9 cellular contexts compared by ENCODE assay signal in the genomic region with DNA sequence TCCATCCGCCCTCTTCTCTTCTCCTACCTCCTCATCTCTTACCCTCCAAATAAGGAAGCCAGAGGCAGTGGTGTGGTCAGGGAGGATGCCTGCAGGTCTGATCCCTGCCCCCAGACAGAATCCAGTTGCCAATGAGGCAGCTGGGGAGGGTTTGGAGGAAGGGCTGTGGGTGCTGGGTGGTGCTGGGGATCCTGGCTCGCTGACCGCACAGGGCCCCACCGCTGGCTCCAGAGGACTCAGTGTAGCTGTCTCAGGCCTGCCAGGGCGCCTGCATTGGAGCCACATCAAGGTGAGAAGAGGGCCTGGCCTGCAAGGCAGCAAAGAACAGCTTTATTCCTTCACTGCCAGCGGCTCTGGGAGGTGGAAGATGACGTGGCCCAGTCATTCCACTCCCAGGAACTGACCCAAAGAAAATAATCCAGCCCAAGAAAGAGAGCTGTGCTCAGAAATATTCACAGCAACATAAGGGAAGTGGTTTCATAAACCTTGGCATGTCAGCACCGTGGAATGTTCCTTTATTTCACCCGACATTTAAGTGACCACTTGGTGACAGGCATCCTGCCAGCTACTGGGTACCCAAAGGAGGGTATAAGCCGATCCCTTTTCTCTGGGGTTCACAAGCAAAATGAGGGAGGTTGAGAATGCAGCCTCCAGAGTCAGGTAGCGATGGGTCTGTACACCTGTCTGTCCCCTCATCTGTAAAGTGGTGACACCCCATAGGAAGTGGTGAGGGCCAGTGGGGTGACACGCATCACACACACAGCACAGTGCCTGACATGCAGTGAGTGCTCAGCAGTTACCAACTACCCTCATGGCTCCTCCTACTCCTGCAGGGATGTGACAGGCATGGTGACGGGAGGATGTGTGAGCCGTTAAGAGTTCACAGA.
DNase-seq lines count a peak whose midpoint lies in the region; ATAC-seq and TF ChIP-seq lines count a peak whose summit lies in the region.
"Had no signal": no experiment of that assay in that cellular context is flagged by ENCODE, and none has a peak within 500 bp of the region (broad histone marks: within the 10 kb centered on the region; RNA-seq: fewer than 3 reads in every experiment).

No MANE protein-coding gene starts in this region.

- no peak overlapping the region for H3K4me3 Mint-ChIP-seq in activated B cell treated with CpG ODN at 0.5 μM for 24 hours
- H3K4me3 Mint-ChIP-seq: activated naive CD4-positive, alpha-beta T cell treated with anti-CD3 and anti-CD28 coated beads, Interleukin-2, amount 50 U/mL, for 24 hours had no signal

- TF ChIP-seq CTCF in AG04449 (IDR thresholded peaks at IDR 0.05; ENCODE audit: insufficient read depth, low read length, missing control alignments): no peak
- TF ChIP-seq CTCF in activated B cell treated with CpG ODN at 0.5 μM for 24 hours (IDR thresholded peaks at IDR 0.05): no peak
- TF ChIP-seq CTCF in left ventricle myocardium inferior (IDR thresholded peaks at IDR 0.05; ENCODE audit: borderline replicate concordance): no peak
- TF ChIP-seq CTCF in stomach (IDR thresholded peaks at IDR 0.05): no peak

- H3K27me3 ChIP-seq in GM23248 (replicated peaks; ENCODE audit: insufficient read depth) (no peaks in the 10 kb centered on the region), left ventricle myocardium inferior (ENCODE audit: low read depth) (no peaks in the 10 kb centered on the region), stomach (no peaks in the 10 kb centered on the region)

- DNase-seq in AG04449 (ENCODE audit: low read depth, low spot score) (peak; percentile 92), GM23248 (peak; percentile 96), activated B cell treated with CpG ODN at 0.5 μM for 24 hours (no peak), left ventricle myocardium inferior (peak; percentile 54), stomach (no peak), pons (ENCODE audit: low spot score) (no peak), HuH-7.5 (ENCODE audit: low spot score) (no peak)

- H3K27ac ChIP-seq in GM23248 (peak overlapping the region; percentile 89), left ventricle myocardium inferior (replicated peaks) (peak overlapping the region; percentile 85), stomach (peak overlapping the region; percentile 17 to 79 (median 72))

- H3K27ac Mint-ChIP-seq in activated B cell treated with CpG ODN at 0.5 μM for 24 hours: no peak overlapping the region
- H3K27ac Mint-ChIP-seq: activated naive CD4-positive, alpha-beta T cell treated with anti-CD3 and anti-CD28 coated beads, Interleukin-2, amount 50 U/mL, for 24 hours had no signal

- no peaks in the 10 kb centered on the region for H3K79me2 ChIP-seq in GM23248 (ENCODE audit: insufficient read depth)

- H3K4me1 ChIP-seq in GM23248 (ENCODE audit: insufficient read depth) (peaks cover 40% of the 10 kb centered on the region), left ventricle myocardium inferior (peaks cover 50% of the 10 kb centered on the region), stomach (peaks cover 0 to 26% (median 22%) of the 10 kb centered on the region in 4 donors)

- CTCF ChIA-PET in AG04449 (lab: Yijun Ruan, JAX) (interaction anchor here (0.7 to 1.1 kb wide), 2 partner anchors 33 to 161 kb away, joined by 3 read pairs; partner anchors contain the start of gene RRBP1), activated B cell treated with CpG ODN at 0.5 μM for 24 hours (lab: Charles Lee) (no interaction called here)

- H2AFZ ChIP-seq in GM23248: peak overlapping the region; percentile 28; the same call in 1 of the 2 replicates

- peak overlapping the region; percentile 63 for H3K9ac ChIP-seq in GM23248

- intact Hi-C loops in activated B cell treated with CpG ODN at 0.5 μM for 24 hours (cut with micrococcal nuclease) (no loop called here), left ventricle myocardium inferior (cut with micrococcal nuclease) (no loop called here), stomach (cut with DNase I; ENCODE audit: low total_unique reads) (no loop called here)

- H4K20me1 ChIP-seq in GM23248 (ENCODE audit: insufficient read depth): no peaks in the 10 kb centered on the region

- 41 to 46% methylated on average over 14 of the region's 14 CpGs for WGBS in GM23248 (ENCODE audit: low coverage in 1 of 2, low lambda C conversion rate in 2 of 2, missing lambda C conversion rate in 2 of 2), 2 experiments
- WGBS in stomach, 5 donors: 58 to 80% (median 75%) methylated on average over 14 of the region's 14 CpGs

- H3K4me2 ChIP-seq in GM23248 (ENCODE audit: unreplicated experiment): peak overlapping the region; percentile 51

- TF ChIP-seq POLR2A in stomach (IDR thresholded peaks at IDR 0.05): no peak

- no peaks in the 10 kb centered on the region for H3K9me2 ChIP-seq in GM23248 (ENCODE audit: insufficient read depth)

- H3K9me3 ChIP-seq in GM23248 (ENCODE audit: low read depth) (no peaks in the 10 kb centered on the region), left ventricle myocardium inferior (replicated peaks) (no peaks in the 10 kb centered on the region), stomach (no peaks in the 10 kb centered on the region)

- no peak for TF ChIP-seq EP300 in stomach (IDR thresholded peaks at IDR 0.05)

- POLR2A ChIA-PET in AG04449 (lab: Yijun Ruan, JAX): interaction anchor here (0.8 to 1.8 kb wide), 6 partner anchors 8 to 161 kb away, joined by 4 to 13 read pairs (median 4); partner anchors contain the start of gene RRBP1
- POLR2A ChIA-PET in activated B cell treated with CpG ODN at 0.5 μM for 24 hours (lab: Charles Lee): no interaction called here

- peaks cover 2% of the 10 kb centered on the region for H3K9me3 Mint-ChIP-seq in activated B cell treated with CpG ODN at 0.5 μM for 24 hours
- H3K9me3 Mint-ChIP-seq: activated naive CD4-positive, alpha-beta T cell treated with anti-CD3 and anti-CD28 coated beads, Interleukin-2, amount 50 U/mL, for 24 hours had no signal

- H3K36me3 Mint-ChIP-seq in activated B cell treated with CpG ODN at 0.5 μM for 24 hours (ENCODE audit: low read depth): no peaks in the 10 kb centered on the region
- H3K36me3 Mint-ChIP-seq: activated naive CD4-positive, alpha-beta T cell treated with anti-CD3 and anti-CD28 coated beads, Interleukin-2, amount 50 U/mL, for 24 hours had no signal

- H3K4me1 Mint-ChIP-seq in activated B cell treated with CpG ODN at 0.5 μM for 24 hours: peaks cover 58% of the 10 kb centered on the region
- H3K4me1 Mint-ChIP-seq: activated naive CD4-positive, alpha-beta T cell treated with anti-CD3 and anti-CD28 coated beads, Interleukin-2, amount 50 U/mL, for 24 hours had no signal

- ATAC-seq in activated B cell treated with CpG ODN at 0.5 μM for 24 hours (ENCODE audit: low read depth) (peak; percentile 65), HG03025 (IDR thresholded peaks at IDR 0.05; ENCODE audit: low FRiP score, unreplicated experiment) (no peak)

- no peaks in the 10 kb centered on the region for H3K27me3 Mint-ChIP-seq in activated B cell treated with CpG ODN at 0.5 μM for 24 hours

- peaks cover 24% of the 10 kb centered on the region for H3F3A ChIP-seq in GM23248 (ENCODE audit: insufficient read depth)

- H3K4me3 ChIP-seq in AG04449 (ENCODE audit: low read depth, low read length) (peak overlapping the region; percentile 23), GM23248 (no peak overlapping the region), left ventricle myocardium inferior (no peak overlapping the region), stomach (no peak overlapping the region)

- H3K36me3 ChIP-seq in GM23248 (ENCODE audit: low read depth) (no peaks in the 10 kb centered on the region), left ventricle myocardium inferior (no peaks in the 10 kb centered on the region), stomach (no peaks in the 10 kb centered on the region)

- in situ Hi-C loops in GM23248 (cut with MboI): no loop called here

Comparison
In these comparisons a context has a peak if more than half of its experiments do, and no peak if none do; other contexts are left out.
1. DNase-seq: peak in AG04449 (single experiment), GM23248 (single experiment) and left ventricle myocardium inferior (single experiment); none in activated B cell treated with CpG ODN at 0.5 μM for 24 hours (single experiment), stomach (single experiment), pons (single experiment) and HuH-7.5 (single experiment).
2. Peak in every context shown above with its lines, with median percentiles within 50 percentile points of each other: H3K27ac ChIP-seq.